Comparison of ENCODE assay signal across 33 cellular contexts in the genomic region with DNA sequence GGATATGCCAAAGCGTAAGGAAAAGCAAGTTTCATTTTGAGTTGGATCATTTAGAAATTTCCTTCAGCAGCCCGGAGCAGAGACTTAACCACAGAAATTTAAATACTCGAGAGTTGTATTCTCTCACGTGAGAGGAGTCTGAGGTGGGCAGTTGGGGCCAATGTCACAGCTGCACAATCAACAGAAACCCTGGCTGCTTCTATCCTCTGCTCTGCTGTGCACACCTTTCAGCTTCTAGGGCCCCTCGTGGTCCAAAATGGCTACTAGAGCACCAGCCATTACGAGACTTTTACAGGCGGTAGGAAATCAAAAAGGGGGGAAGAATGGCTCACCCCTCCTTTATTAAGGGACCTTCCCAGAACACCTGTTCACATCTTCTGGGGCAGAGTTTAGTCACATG.
"Had no signal": no experiment of that assay in that cellular context is flagged by ENCODE, and none has a peak within 500 bp of the region (broad histone marks: within the 10 kb centered on the region; RNA-seq: fewer than 3 reads in every experiment).

No MANE protein-coding gene starts in this region.

- H3K4me1 ChIP-seq: adrenal gland, body of pancreas, breast epithelium, SJSA1 had no signal

- H3K4me3 Mint-ChIP-seq: activated CD4-positive, alpha-beta memory T cell treated with anti-CD3 and anti-CD28 coated beads for 36 hours; activated CD4-positive, alpha-beta T cell treated with anti-CD3 and anti-CD28 coated beads for 36 hours; activated CD4-positive, alpha-beta T cell treated with anti-CD3 and anti-CD28 coated beads, Interleukin-2, amount 10 ng/mL, durations not matched to agents 7 days and 5 days; activated naive CD4-positive, alpha-beta T cell treated with anti-CD3 and anti-CD28 coated beads for 36 hours; activated T-cell treated with anti-CD3 and anti-CD28 coated beads, Interleukin-2, amount 50 U/mL, for 4 hours; activated T-helper 1 cell treated with anti-CD3 and anti-CD28 coated beads, Interleukin-12 subunit alpha, Interleukin-12 subunit beta, Interleukin-2, Interleukin-4 antibody, amounts not matched to agents 30 ng/mL and 10 ng/mL and 1 ng/mL, durations not matched to agents 14 hours and 24 hours and 36 hours; T-helper 1 cell treated with Interleukin-12 subunit alpha and Interleukin-12 subunit beta and Interleukin-4 antibody, amounts not matched to agents 30 μg/mL and 1 μg/mL, for 36 hours had no signal

- H3K9me3 ChIP-seq: adrenal gland, body of pancreas, SK-N-SH had no signal

- DNase-seq: activated CD4-positive, alpha-beta memory T cell treated with anti-CD3 and anti-CD28 coated beads for 36 hours; activated CD4-positive, alpha-beta T cell treated with anti-CD3 and anti-CD28 coated beads for 36 hours; activated CD4-positive, alpha-beta T cell treated with anti-CD3 and anti-CD28 coated beads, Interleukin-2, amount 10 ng/mL, durations not matched to agents 7 days and 5 days; activated CD8-positive, alpha-beta memory T cell treated with anti-CD3 and anti-CD28 coated beads, Interleukin-2, amount 50 U/mL, for 4 hours; activated gamma-delta T cell treated with Interleukin-2 at 50 U/mL for 16 hours; activated naive CD4-positive, alpha-beta T cell treated with anti-CD3 and anti-CD28 coated beads for 36 hours; activated T-cell treated with anti-CD3 and anti-CD28 coated beads for 4 hours; activated T-cell treated with anti-CD3 and anti-CD28 coated beads, Interleukin-2, amount 50 U/mL, for 4 hours; adrenal gland; body of pancreas; caudate nucleus; cerebellar nuclear complex; NCI-H1092 treated with DMSO at 0.1 percent for 48 hours; NCI-H1417; NCI-H146; NCI-H187; NCI-H2029 treated with DMSO at 0.1 percent for 48 hours; NCI-H2107; NCI-H2171; NCI-H510A; NCI-H526; NCI-H748 treated with DMSO at 0.1 percent for 48 hours; OCI-M1; SHP77 treated with DMSO at 0.1 percent for 48 hours; SK-N-SH had no signal

- ATAC-seq: activated CD4-positive, alpha-beta T cell treated with anti-CD3 and anti-CD28 coated beads for 36 hours; activated CD4-positive, CD25-positive, alpha-beta regulatory T cell treated with anti-CD3 and anti-CD28 coated beads, Interleukin-2, amount 50 U/mL, for 24 hours; activated T-cell treated with anti-CD3 and anti-CD28 coated beads, Interleukin-2, amount 50 U/mL, for 4 hours; body of pancreas; Panc1 had no signal

- H3K9ac ChIP-seq: SK-N-SH had no signal

- H3K36me3 ChIP-seq: adrenal gland, breast epithelium, SJSA1 had no signal

- H3K27ac ChIP-seq: adrenal gland, body of pancreas, breast epithelium, SJSA1 had no signal

- H3K36me3 Mint-ChIP-seq: activated CD4-positive, alpha-beta memory T cell treated with anti-CD3 and anti-CD28 coated beads for 36 hours; activated naive CD4-positive, alpha-beta T cell treated with anti-CD3 and anti-CD28 coated beads, Interleukin-2, amount 50 U/mL, for 72 hours had no signal

- H3K27me3 ChIP-seq: adrenal gland, body of pancreas, breast epithelium had no signal

- H3K27ac Mint-ChIP-seq: activated CD4-positive, alpha-beta memory T cell treated with anti-CD3 and anti-CD28 coated beads for 36 hours; activated CD4-positive, alpha-beta T cell treated with anti-CD3 and anti-CD28 coated beads for 36 hours; activated CD4-positive, alpha-beta T cell treated with anti-CD3 and anti-CD28 coated beads, Interleukin-2, amount 10 ng/mL, durations not matched to agents 7 days and 5 days; activated naive CD4-positive, alpha-beta T cell treated with anti-CD3 and anti-CD28 coated beads for 36 hours; activated naive CD4-positive, alpha-beta T cell treated with anti-CD3 and anti-CD28 coated beads, Interleukin-2, amount 50 U/mL, for 72 hours; activated T-helper 1 cell treated with anti-CD3 and anti-CD28 coated beads, Interleukin-12 subunit alpha, Interleukin-12 subunit beta, Interleukin-2, Interleukin-4 antibody, amounts not matched to agents 30 ng/mL and 10 ng/mL and 1 ng/mL, durations not matched to agents 14 hours and 24 hours and 36 hours; T-helper 1 cell treated with Interleukin-12 subunit alpha and Interleukin-12 subunit beta and Interleukin-4 antibody, amounts not matched to agents 30 μg/mL and 1 μg/mL, for 36 hours; T-helper 2 cell treated with Interferon-gamma antibody and Interleukin-4, amounts not matched to agents 5 μg/mL and 100 μg/mL, for 36 hours had no signal

- H3K4me1 Mint-ChIP-seq: activated CD4-positive, alpha-beta T cell treated with anti-CD3 and anti-CD28 coated beads for 36 hours had no signal

- H3K4me3 ChIP-seq: adrenal gland, body of pancreas, breast epithelium, SJSA1 had no signal

- H3K27me3 Mint-ChIP-seq: activated CD4-positive, alpha-beta T cell treated with anti-CD3 and anti-CD28 coated beads, Interleukin-2, amount 10 ng/mL, durations not matched to agents 7 days and 5 days had no signal

- H3K4me2 ChIP-seq: SK-N-SH had no signal

- H3K9me3 Mint-ChIP-seq: activated CD4-positive, alpha-beta memory T cell treated with anti-CD3 and anti-CD28 coated beads for 36 hours; activated CD4-positive, alpha-beta T cell treated with anti-CD3 and anti-CD28 coated beads, Interleukin-2, amount 10 ng/mL, durations not matched to agents 7 days and 5 days; activated naive CD4-positive, alpha-beta T cell treated with anti-CD3 and anti-CD28 coated beads for 36 hours; activated naive CD4-positive, alpha-beta T cell treated with anti-CD3 and anti-CD28 coated beads, Interleukin-2, amount 50 U/mL, for 72 hours; activated T-cell treated with anti-CD3 and anti-CD28 coated beads, Interleukin-2, amount 50 U/mL, for 4 hours; activated T-helper 1 cell treated with anti-CD3 and anti-CD28 coated beads, Interleukin-12 subunit alpha, Interleukin-12 subunit beta, Interleukin-2, Interleukin-4 antibody, amounts not matched to agents 30 ng/mL and 10 ng/mL and 1 ng/mL, durations not matched to agents 14 hours and 24 hours and 36 hours; T-helper 1 cell treated with Interleukin-12 subunit alpha and Interleukin-12 subunit beta and Interleukin-4 antibody, amounts not matched to agents 30 μg/mL and 1 μg/mL, for 36 hours; T-helper 2 cell treated with Interferon-gamma antibody and Interleukin-4, amounts not matched to agents 5 μg/mL and 100 μg/mL, for 36 hours had no signal
